Comparison of ENCODE assay signal across 1 cellular context in the genomic region with DNA sequence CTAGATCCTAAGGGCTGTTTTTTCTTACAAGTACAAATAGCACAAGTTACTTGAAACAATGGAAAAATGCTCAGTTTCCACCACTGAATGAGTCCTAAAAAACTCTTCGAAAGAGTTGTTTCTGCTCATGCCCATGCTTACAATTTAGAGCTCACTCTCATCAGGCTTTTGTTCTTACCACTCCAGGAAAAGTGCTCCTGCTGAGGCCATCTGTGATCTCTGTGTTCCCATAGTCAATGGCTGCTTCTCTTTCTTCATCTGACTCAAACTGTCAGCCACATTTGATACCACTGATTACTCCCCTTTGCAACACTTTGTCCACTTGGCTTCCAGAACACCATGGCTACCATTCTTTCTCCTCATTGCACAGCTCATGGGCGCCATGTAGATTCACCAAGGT.
TF ChIP-seq lines count a peak whose summit lies in the region.

No MANE protein-coding gene starts in this region.

TF ChIP-seq in H1, 55 proteins besides CTCF, POLR2A, EP300 and RAD21:
- TF ChIP-seq CREB1 (IDR thresholded peaks at IDR 0.05) = no peak
- no peak for TF ChIP-seq CBX8 (IDR thresholded peaks at IDR 0.05; ENCODE audit: borderline replicate concordance, low read depth, low read length)
- TF ChIP-seq CTBP2 (IDR thresholded peaks at IDR 0.05; ENCODE audit: borderline replicate concordance, insufficient read depth, insufficient read length, low read length) = no peak
- TF ChIP-seq GABPA (IDR thresholded peaks at IDR 0.05; ENCODE audit: borderline replicate concordance, insufficient read depth, low read length) = no peak
- no peak for TF ChIP-seq MAFK (IDR thresholded peaks at IDR 0.05; ENCODE audit: low read depth, low read length)
- TF ChIP-seq SUZ12 (IDR thresholded peaks at IDR 0.05; ENCODE audit: low read length) = no peak
- no peak for TF ChIP-seq SP4 (IDR thresholded peaks at IDR 0.05; ENCODE audit: low read length)
- no peak for TF ChIP-seq NANOG (IDR thresholded peaks at IDR 0.05; ENCODE audit: insufficient read depth, low read depth, low read length, poor library complexity, severe bottlenecking)
- TF ChIP-seq RBBP5 (IDR thresholded peaks at IDR 0.05; ENCODE audit: borderline replicate concordance, low read depth, low read length) = no peak
- TF ChIP-seq, protein P1, sequence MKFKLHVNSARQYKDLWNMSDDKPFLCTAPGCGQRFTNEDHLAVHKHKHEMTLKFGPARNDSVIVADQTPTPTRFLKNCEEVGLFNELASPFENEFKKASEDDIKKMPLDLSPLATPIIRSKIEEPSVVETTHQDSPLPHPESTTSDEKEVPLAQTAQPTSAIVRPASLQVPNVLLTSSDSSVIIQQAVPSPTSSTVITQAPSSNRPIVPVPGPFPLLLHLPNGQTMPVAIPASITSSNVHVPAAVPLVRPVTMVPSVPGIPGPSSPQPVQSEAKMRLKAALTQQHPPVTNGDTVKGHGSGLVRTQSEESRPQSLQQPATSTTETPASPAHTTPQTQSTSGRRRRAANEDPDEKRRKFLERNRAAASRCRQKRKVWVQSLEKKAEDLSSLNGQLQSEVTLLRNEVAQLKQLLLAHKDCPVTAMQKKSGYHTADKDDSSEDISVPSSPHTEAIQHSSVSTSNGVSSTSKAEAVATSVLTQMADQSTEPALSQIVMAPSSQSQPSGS (IDR thresholded peaks at IDR 0.05; ENCODE audit: low read length) = no peak
- TF ChIP-seq RXRA (IDR thresholded peaks at IDR 0.05; ENCODE audit: insufficient read depth, low read depth, low read length) = no peak
